Comparison of ENCODE assay signal across 17 cellular contexts in genomic region chr16:69324585-69325253, GRCh38. TPM values are rescaled to one million over a fixed set of nuclear protein-coding genes. Genes with fewer than 3 reads are reported as not detected.
DNase-seq lines count a peak whose midpoint lies in the region; ATAC-seq and TF ChIP-seq lines count a peak whose summit lies in the region.
"Had no signal": no experiment of that assay in that cellular context is flagged by ENCODE, and none has a peak within 500 bp of the region (broad histone marks: within the 10 kb centered on the region; RNA-seq: fewer than 3 reads in every experiment).

No MANE protein-coding gene starts in this region.

- H3K4me2 ChIP-seq in parathyroid adenoma (ENCODE audit: low read length) = peak overlapping the region; percentile 16

- no peak for ATAC-seq in HG03139 (IDR thresholded peaks at IDR 0.05; ENCODE audit: unreplicated experiment)

- TF ChIP-seq CTCF in A673 (conservative IDR thresholded peaks at IDR 0.05; ENCODE audit: low read depth, low read length) = no peak
- no peak for TF ChIP-seq CTCF in HEK293 (tag by site-specific recombination; IDR thresholded peaks at IDR 0.05)
- no peak for TF ChIP-seq CTCF in coronary artery (IDR thresholded peaks at IDR 0.05)
- no peak for TF ChIP-seq CTCF in parathyroid adenoma (IDR thresholded peaks at IDR 0.05)
- no peak for TF ChIP-seq CTCF in right atrium auricular region (IDR thresholded peaks at IDR 0.05)

- H3K79me2 ChIP-seq in parathyroid adenoma = peaks cover 29% of the 10 kb centered on the region

- peak overlapping the region; percentile 40 for H3K27ac ChIP-seq in A673 (ENCODE audit: low read depth, low read length, poor library complexity, severe bottlenecking)
- peak overlapping the region; percentile 50 for H3K27ac ChIP-seq in HEK293 (ENCODE audit: extremely low read depth, low read depth, low read length)
- H3K27ac ChIP-seq in coronary artery = no peak overlapping the region
- peak overlapping the region; percentile 21 for H3K27ac ChIP-seq in parathyroid adenoma
- no peak overlapping the region for H3K27ac ChIP-seq in right atrium auricular region
- H3K27ac ChIP-seq: colonic mucosa, epithelial cell of prostate had no signal

- H3K36me3 ChIP-seq in A673 (ENCODE audit: insufficient read depth, low read length, poor library complexity, severe bottlenecking) (peaks cover 74% of the 10 kb centered on the region), HEK293 (ENCODE audit: control insufficient read depth in 2 of 2, insufficient read depth in 1 of 2, low read length in 2 of 2) (peaks cover 25 to 95% of the 10 kb centered on the region in 2 experiments; a peak in 2 of 3 replicates), parathyroid adenoma (ENCODE audit: control insufficient read depth, insufficient read depth, low read length) (no peaks in the 10 kb centered on the region), right atrium auricular region (peaks cover 66% of the 10 kb centered on the region)

- H3K9ac ChIP-seq in parathyroid adenoma = no peak overlapping the region

- BruUV-seq in A673 (replicated peaks; lab: Mats Ljungman, UMichigan) = TSS peak; percentile 78

- H3K9me3 ChIP-seq in A673 (ENCODE audit: low read depth, low read length, poor library complexity, severe bottlenecking) = no peaks in the 10 kb centered on the region
- H3K9me3 ChIP-seq in HEK293 (ENCODE audit: control insufficient read depth, insufficient read depth, low read depth, low read length) = no peaks in the 10 kb centered on the region
- no peaks in the 10 kb centered on the region for H3K9me3 ChIP-seq in parathyroid adenoma (ENCODE audit: control insufficient read depth, low read length)
- no peaks in the 10 kb centered on the region for H3K9me3 ChIP-seq in right atrium auricular region
- H3K9me3 ChIP-seq: colonic mucosa had no signal

- H3K4me3 ChIP-seq in A673 (ENCODE audit: low read depth, low read length, poor library complexity, severe bottlenecking) = no peak overlapping the region
- H3K4me3 ChIP-seq in HEK293 (ENCODE audit: low read depth, low read length) = no peak overlapping the region
- no peak overlapping the region for H3K4me3 ChIP-seq in coronary artery
- H3K4me3 ChIP-seq in parathyroid adenoma (ENCODE audit: low read depth, low read length) = no peak overlapping the region
- H3K4me3 ChIP-seq in right atrium auricular region = no peak overlapping the region
- H3K4me3 ChIP-seq: colonic mucosa had no signal

- POLR2A ChIA-PET in A673 (lab: Charles Lee; ENCODE audit: low non-redundant PET) = no interaction called here
- POLR2A ChIA-PET in HEK293 (lab: Yijun Ruan, JAX) = interaction anchor here (1.2 kb wide), 1 partner anchor 9 kb away, joined by 6 read pairs; no protein-coding TSS in a partner anchor

- intact Hi-C loops in A673 (cut with micrococcal nuclease; ENCODE audit: unreplicated experiment) = no loop called here

- CTCF ChIA-PET in A673 (lab: Charles Lee) (no interaction called here), HEK293 (lab: Yijun Ruan, JAX) (no interaction called here)

- DNase-seq in A673 (ENCODE audit: low spot score) (no peak), coronary artery (ENCODE audit: low spot score) (peak; percentile 65), right atrium auricular region (ENCODE audit: low spot score) (no peak), NK-92 (lab: John Stamatoyannopoulos, UW; ENCODE audit: unreplicated experiment) (no peak), RPMI8226 (no peak)
- DNase-seq: activated CD4-positive, alpha-beta memory T cell treated with anti-CD3 and anti-CD28 coated beads for 36 hours; activated effector memory CD4-positive, alpha-beta T cell treated with Interleukin-2 at 50 U/mL for 16 hours; foreskin melanocyte; NCI-H510A; SHP77 treated with DMSO at 0.1 percent for 48 hours; T-helper 1 cell had no signal

- H3K4me1 ChIP-seq in A673 (ENCODE audit: insufficient read depth, low read length, poor library complexity, severe bottlenecking) = peaks cover 18% of the 10 kb centered on the region
- peaks cover 8% of the 10 kb centered on the region for H3K4me1 ChIP-seq in HEK293 (ENCODE audit: control insufficient read depth, insufficient read depth, low read length)
- H3K4me1 ChIP-seq in parathyroid adenoma = peaks cover 27% of the 10 kb centered on the region
- peaks cover 0 to 39% of the 10 kb centered on the region in 2 donors for H3K4me1 ChIP-seq in right atrium auricular region

- no peak overlapping the region for H2AFZ ChIP-seq in parathyroid adenoma

- H3K27me3 ChIP-seq in A673 (replicated peaks; ENCODE audit: insufficient read depth, low read depth, low read length, poor library complexity) = no peaks in the 10 kb centered on the region
- H3K27me3 ChIP-seq in parathyroid adenoma (ENCODE audit: control insufficient read depth, insufficient read depth, low read length) = no peaks in the 10 kb centered on the region
- no peaks in the 10 kb centered on the region for H3K27me3 ChIP-seq in right atrium auricular region
- H3K27me3 ChIP-seq: colonic mucosa had no signal

TF ChIP-seq in HEK293, 187 proteins besides CTCF, POLR2A, EP300 and RAD21:
- TF ChIP-seq SP2 (tag by site-specific recombination; IDR thresholded peaks at IDR 0.05) (peak; percentile 27; the same call in 1 of the 2 replicates), WT1 (tag by site-specific recombination; IDR thresholded peaks at IDR 0.05) (no peak), MYNN (tag by site-specific recombination; IDR thresholded peaks at IDR 0.05; ENCODE audit: borderline replicate concordance) (peak; percentile 90), ZNF169 (tag by site-specific recombination; IDR thresholded peaks at IDR 0.05) (no peak)

RNA-seq across cellular contexts. Expression of gene PDF, which starts 5.7 kb away (rescaled TPM):
- total RNA-seq in A673 (2021) = 24.8 and 32.4 TPM in 2 replicates
- 10 to 100 TPM; 11.8 to 12.8 TPM for total RNA-seq in right atrium auricular region

RNA-seq across cellular contexts. Expression of gene VPS4A, which starts 13.6 kb away (rescaled TPM):
- total RNA-seq in A673 (2021) (48.7 and 50.4 TPM in 2 replicates), right atrium auricular region (10 to 100 TPM; 25.4 to 36.4 TPM)

RNA-seq across cellular contexts. Expression of gene COG8, which starts 14.6 kb away (rescaled TPM):
- total RNA-seq in A673 (2021) (47.6 and 52.4 TPM in 2 replicates), right atrium auricular region (10 to 100 TPM; 24.4 to 31.8 TPM)

RNA-seq across cellular contexts. Expression of gene NIP7, which starts 14.9 kb away (rescaled TPM):
- total RNA-seq in A673 (2021) (55.1 and 66.4 TPM in 2 replicates), right atrium auricular region (1 to 10 TPM; 5.9 to 6.6 TPM)

RNA-seq across cellular contexts. Expression of gene TMED6, which starts 26.9 kb away (rescaled TPM):
- 1.8 TPM in 1 of 2 replicates, not detected in the other for total RNA-seq in A673 (2021)
- not detected for total RNA-seq in right atrium auricular region
- total RNA-seq: G401 had no signal

Comparison
In these comparisons a context has a peak if more than half of its experiments do, and no peak if none do; other contexts are left out.
1. H3K27ac ChIP-seq: peak in A673 (single experiment), HEK293 (single experiment) and parathyroid adenoma (single experiment); none in coronary artery (0 of 2) and right atrium auricular region (0 of 2).